In the genomic region with DNA sequence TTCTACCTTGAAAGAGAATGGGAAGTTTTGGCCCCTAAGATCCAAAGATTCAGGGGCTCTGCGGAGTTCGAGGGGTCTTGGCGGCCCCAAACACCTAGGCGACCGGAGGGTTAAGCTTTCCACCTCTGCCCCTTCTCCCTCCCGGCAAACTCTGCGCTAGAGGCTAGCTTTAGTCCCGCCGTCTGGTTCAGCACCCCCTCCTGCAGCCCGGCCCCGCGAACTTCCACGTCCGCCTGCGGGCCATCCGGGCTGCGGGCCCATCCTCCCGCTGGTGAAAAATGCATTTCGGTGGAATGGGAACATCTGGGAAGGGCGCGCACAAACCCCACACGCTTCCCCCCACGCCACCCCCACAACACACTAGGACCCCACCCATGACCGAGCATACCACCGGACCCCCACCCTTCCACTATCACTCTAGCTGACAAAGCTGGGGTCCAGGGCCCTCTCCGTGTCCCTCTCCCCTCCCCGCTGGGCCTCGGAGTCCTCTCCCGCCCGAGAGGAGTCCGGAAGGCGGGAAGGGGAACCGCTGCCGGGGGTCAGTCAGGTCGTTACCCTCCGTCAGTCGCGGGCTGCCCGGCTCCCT, we compare ENCODE assay signal across 8 cellular contexts. TPM values are rescaled to one million over a fixed set of nuclear protein-coding genes. Genes with fewer than 3 reads are reported as not detected.
DNase-seq lines count a peak whose midpoint lies in the region; ATAC-seq and TF ChIP-seq lines count a peak whose summit lies in the region.

No MANE protein-coding gene starts in this region.

- TF ChIP-seq CTCF in Peyer's patch (IDR thresholded peaks at IDR 0.05) (no peak), progenitor cell of endocrine pancreas (IDR thresholded peaks at IDR 0.05; ENCODE audit: unreplicated experiment) (no peak)

- DNase-seq in SKM-1 (lab: John Stamatoyannopoulos, UW; ENCODE audit: unreplicated experiment) (peak; percentile 8), SKM-1 treated with dmso at 0.1 percent for 144 hours (lab: John Stamatoyannopoulos, UW; ENCODE audit: unreplicated experiment) (no peak), Peyer's patch (peak in 2 of 3 donors; percentile 14 to 48), erythroblast (lab: John Stamatoyannopoulos, UW) (peak; percentile 36 to 56), progenitor cell of endocrine pancreas (ENCODE audit: low spot score, unreplicated experiment) (peak; percentile 27), NOMO-1 treated with DMSO at 0.1 percent for 48 hours (lab: John Stamatoyannopoulos, UW; ENCODE audit: unreplicated experiment) (no peak), NCI-H2029 (lab: John Stamatoyannopoulos, UW) (no peak)

- no peak for ATAC-seq in HG03521 (IDR thresholded peaks at IDR 0.05; ENCODE audit: unreplicated experiment)

- no peak overlapping the region for H3K27ac ChIP-seq in Peyer's patch

- TF ChIP-seq POLR2A in Peyer's patch (IDR thresholded peaks at IDR 0.05) (no peak), erythroblast (IDR thresholded peaks at IDR 0.05; ENCODE audit: low read length) (no peak)

- no peaks in the 10 kb centered on the region for H3K9me3 Mint-ChIP-seq in progenitor cell of endocrine pancreas (ENCODE audit: low read depth)

- H3K4me1 Mint-ChIP-seq in progenitor cell of endocrine pancreas (ENCODE audit: low read depth): peaks cover 27% of the 10 kb centered on the region

- no peaks in the 10 kb centered on the region for H3K9me3 ChIP-seq in Peyer's patch

- peak overlapping the region; percentile 11 to 57 (median 42) for H3K4me3 ChIP-seq in Peyer's patch

- H3K27ac Mint-ChIP-seq in progenitor cell of endocrine pancreas: no peak overlapping the region

- peaks cover 0 to 72% of the 10 kb centered on the region in 2 donors for H3K27me3 ChIP-seq in Peyer's patch

- H3K36me3 Mint-ChIP-seq in progenitor cell of endocrine pancreas (ENCODE audit: insufficient read depth): no peaks in the 10 kb centered on the region

- H3K36me3 ChIP-seq in Peyer's patch: no peaks in the 10 kb centered on the region

- H3K4me1 ChIP-seq in Peyer's patch: peaks cover 7 to 49% (median 16%) of the 10 kb centered on the region in 4 donors

- H3K27me3 Mint-ChIP-seq in progenitor cell of endocrine pancreas: peaks cover 92% of the 10 kb centered on the region

- H3K4me3 Mint-ChIP-seq in progenitor cell of endocrine pancreas (ENCODE audit: low read depth): peak overlapping the region; percentile 62

RNA-seq across cellular contexts. Expression of gene SHOX2, which starts 1.0 kb away (rescaled TPM):
- not detected for total RNA-seq in Peyer's patch
- 0.36 and 0.50 TPM in 2 replicates for total RNA-seq in progenitor cell of endocrine pancreas

RNA-seq across cellular contexts. Expression of gene RSRC1, which starts 4.7 kb away (rescaled TPM):
- total RNA-seq in Peyer's patch: 100 to 1,000 TPM in 1 of 4 donors, 10 to 100 TPM in 3; 12.4 to 152 (median 29.4) TPM
- total RNA-seq in progenitor cell of endocrine pancreas: 50.6 and 55.7 TPM in 2 replicates

Comparison
In these comparisons a context has a peak if more than half of its experiments do, and no peak if none do; other contexts are left out.
1. DNase-seq: peak in SKM-1 (single experiment), Peyer's patch (2 of 3), erythroblast (2 of 2) and progenitor cell of endocrine pancreas (single experiment); none in SKM-1 treated with dmso at 0.1 percent for 144 hours (single experiment), NOMO-1 treated with DMSO at 0.1 percent for 48 hours (single experiment) and NCI-H2029 (single experiment).